21 cellular contexts compared by ENCODE assay signal in genomic region chr1:93716163-93716562, GRCh38. TPM values are rescaled to one million over a fixed set of nuclear protein-coding genes. Genes with fewer than 3 reads are reported as not detected.
DNase-seq lines count a peak whose midpoint lies in the region; ATAC-seq and TF ChIP-seq lines count a peak whose summit lies in the region.
"Had no signal": no experiment of that assay in that cellular context is flagged by ENCODE, and none has a peak within 500 bp of the region (broad histone marks: within the 10 kb centered on the region; RNA-seq: fewer than 3 reads in every experiment).

No MANE protein-coding gene starts in this region.

- ATAC-seq in activated CD8-positive, alpha-beta memory T cell treated with anti-CD3 and anti-CD28 coated beads, Interleukin-2, amount 10 ng/mL, durations not matched to agents 7 days and 5 days, result no peak
- ATAC-seq in GM21423 (IDR thresholded peaks at IDR 0.05; ENCODE audit: unreplicated experiment), result peak; percentile 24
- no peak for ATAC-seq in HG02798 (IDR thresholded peaks at IDR 0.05; ENCODE audit: poor library complexity, unreplicated experiment)

- H3F3A ChIP-seq in smooth muscle cell (ENCODE audit: low read depth), result peaks cover 11% of the 10 kb centered on the region

- peaks cover 19% of the 10 kb centered on the region for H3K36me3 Mint-ChIP-seq in activated CD8-positive, alpha-beta memory T cell treated with anti-CD3 and anti-CD28 coated beads, Interleukin-2, amount 10 ng/mL, durations not matched to agents 7 days and 5 days

- H3K4me1 ChIP-seq in OCI-LY3 (ENCODE audit: low read length), result peaks cover 34% of the 10 kb centered on the region
- H3K4me1 ChIP-seq in smooth muscle cell (ENCODE audit: low read depth), result peaks cover 17% of the 10 kb centered on the region
- H3K4me1 ChIP-seq: breast epithelium, Peyer's patch had no signal

- H3K9me3 ChIP-seq in OCI-LY3 (ENCODE audit: insufficient read depth, low read length) (no peaks in the 10 kb centered on the region), smooth muscle cell (replicated peaks; ENCODE audit: low read depth) (no peaks in the 10 kb centered on the region)
- H3K9me3 ChIP-seq: adrenal gland, breast epithelium, Peyer's patch, thyroid gland had no signal

- WGBS in smooth muscle cell (ENCODE audit: low lambda C conversion rate), result 88% methylated on average over 1 of the region's 1 CpG

- H2AFZ ChIP-seq in OCI-LY3 (ENCODE audit: low read depth, low read length) (no peak overlapping the region), smooth muscle cell (ENCODE audit: low read depth) (no peak overlapping the region)

- H3K4me1 Mint-ChIP-seq in activated CD8-positive, alpha-beta memory T cell treated with anti-CD3 and anti-CD28 coated beads, Interleukin-2, amount 10 ng/mL, durations not matched to agents 7 days and 5 days, result peaks cover 59% of the 10 kb centered on the region

- peak overlapping the region; percentile 24 for H3K27ac Mint-ChIP-seq in activated CD8-positive, alpha-beta memory T cell treated with anti-CD3 and anti-CD28 coated beads, Interleukin-2, amount 10 ng/mL, durations not matched to agents 7 days and 5 days
- H3K27ac Mint-ChIP-seq: T-helper 17 cell had no signal

- CTCF ChIA-PET in activated CD8-positive, alpha-beta memory T cell treated with anti-CD3 and anti-CD28 coated beads, Interleukin-2, amount 10 ng/mL, durations not matched to agents 7 days and 5 days (lab: Charles Lee), result interaction anchor here (1.3 to 2.1 kb wide), 4 partner anchors 35 to 128 kb away, joined by 5 to 6 read pairs (median 6); partner anchors contain the start of gene BCAR3

- TF ChIP-seq CTCF in OCI-LY3 (IDR thresholded peaks at IDR 0.05; ENCODE audit: low read depth, low read length), result no peak
- TF ChIP-seq CTCF in smooth muscle cell (IDR thresholded peaks at IDR 0.05; ENCODE audit: borderline replicate concordance, insufficient read depth, poor library complexity, severe bottlenecking), result no peak

- no peak overlapping the region for H3K4me3 Mint-ChIP-seq in activated CD8-positive, alpha-beta memory T cell treated with anti-CD3 and anti-CD28 coated beads, Interleukin-2, amount 10 ng/mL, durations not matched to agents 7 days and 5 days

- H3K36me3 ChIP-seq in OCI-LY3 (replicated peaks; ENCODE audit: low read depth, low read length) (no peaks in the 10 kb centered on the region), smooth muscle cell (ENCODE audit: low read depth) (no peaks in the 10 kb centered on the region)
- H3K36me3 ChIP-seq: adrenal gland, breast epithelium, Peyer's patch, thyroid gland had no signal

- H3K4me2 ChIP-seq in OCI-LY3 (ENCODE audit: low read length), result peak overlapping the region; percentile 71
- peak overlapping the region; percentile 68 for H3K4me2 ChIP-seq in smooth muscle cell

- H3K27me3 ChIP-seq in OCI-LY3 (ENCODE audit: low read depth, low read length), result no peaks in the 10 kb centered on the region
- no peaks in the 10 kb centered on the region for H3K27me3 ChIP-seq in smooth muscle cell (ENCODE audit: low read depth)
- H3K27me3 ChIP-seq: adrenal gland, breast epithelium, Peyer's patch, thyroid gland had no signal

- H3K4me3 ChIP-seq in OCI-LY3 (ENCODE audit: low read length) (peak overlapping the region; percentile 46; the same call in 1 of the 2 replicates), smooth muscle cell (no peak overlapping the region)
- H3K4me3 ChIP-seq: adrenal gland, breast epithelium, Peyer's patch, thyroid gland had no signal

- H3K27ac ChIP-seq in OCI-LY3 (ENCODE audit: low read length) (peak overlapping the region; percentile 53), smooth muscle cell (ENCODE audit: low read depth) (peak overlapping the region; percentile 65)
- H3K27ac ChIP-seq: breast epithelium, thyroid gland had no signal

- no peaks in the 10 kb centered on the region for H4K20me1 ChIP-seq in OCI-LY3 (ENCODE audit: insufficient read depth, low read length)
- no peaks in the 10 kb centered on the region for H4K20me1 ChIP-seq in smooth muscle cell (ENCODE audit: low read depth)

- DNase-seq in activated CD8-positive, alpha-beta memory T cell treated with anti-CD3 and anti-CD28 coated beads, Interleukin-2, amount 10 ng/mL, durations not matched to agents 7 days and 5 days, result no peak
- no peak for DNase-seq in activated CD8-positive, alpha-beta memory T cell treated with anti-CD3 and anti-CD28 coated beads, Interleukin-2, amount 50 U/mL, for 48 hours
- no peak for DNase-seq in smooth muscle cell (lab: John Stamatoyannopoulos, UW; ENCODE audit: unreplicated experiment)
- DNase-seq in EL, result no peak
- no peak for DNase-seq in globus pallidus (ENCODE audit: low spot score)
- DNase-seq: AML-193; cortex of kidney; glutamatergic neuron; NCI-H2081 treated with DMSO at 0.1 percent for 48 hours; NK-92 treated with Interleukin-12 subunit alpha and Interleukin-12 subunit beta, amount 100 ng/mL, for 24 hours; nucleus accumbens; Peyer's patch; stimulated activated CD4-positive, alpha-beta T cell treated with anti-CD3 and anti-CD28 coated beads, Interleukin-4, amount 100 ng/mL, for 1 hour; stimulated activated naive CD4-positive, alpha-beta T cell treated with Interleukin-2 at 50 U/mL for 16 hours; T-helper 17 cell; thyroid gland had no signal

- H3K27me3 Mint-ChIP-seq in activated CD8-positive, alpha-beta memory T cell treated with anti-CD3 and anti-CD28 coated beads, Interleukin-2, amount 10 ng/mL, durations not matched to agents 7 days and 5 days, result peaks cover 6% of the 10 kb centered on the region
- H3K27me3 Mint-ChIP-seq: T-helper 17 cell had no signal

- H3K79me2 ChIP-seq in OCI-LY3 (ENCODE audit: low read length) (no peaks in the 10 kb centered on the region), smooth muscle cell (ENCODE audit: low read depth) (no peaks in the 10 kb centered on the region)

- no peak overlapping the region for H3K9ac ChIP-seq in OCI-LY3 (ENCODE audit: low read length)
- H3K9ac ChIP-seq in smooth muscle cell (ENCODE audit: low read depth), result no peak overlapping the region

- peaks cover 11% of the 10 kb centered on the region for H3K9me3 Mint-ChIP-seq in activated CD8-positive, alpha-beta memory T cell treated with anti-CD3 and anti-CD28 coated beads, Interleukin-2, amount 10 ng/mL, durations not matched to agents 7 days and 5 days (ENCODE audit: low read depth)

RNA-seq across cellular contexts. Expression of gene BCAR3, which starts 34.5 kb away (rescaled TPM):
- total RNA-seq in activated CD8-positive, alpha-beta memory T cell treated with anti-CD3 and anti-CD28 coated beads, Interleukin-2, amount 10 ng/mL, durations not matched to agents 7 days and 5 days, result 1 to 10 TPM in 1 of 2 experiments, under 1 TPM in 1; 0.96 to 1.3 TPM
- 24.9 and 25.6 TPM in 2 replicates for total RNA-seq in smooth muscle cell
- polyA plus RNA-seq in smooth muscle cell, result 21.4 and 26.7 TPM in 2 replicates

Comparison
In these comparisons a context has a peak if more than half of its experiments do, and no peak if none do; other contexts are left out.
1. RNA of gene BCAR3, which starts 34.5 kb away (total RNA-seq): 24.9 to 25.6 TPM in smooth muscle cell; 0.96 to 1.3 TPM in activated CD8-positive, alpha-beta memory T cell treated with anti-CD3 and anti-CD28 coated beads, Interleukin-2, amount 10 ng/mL, durations not matched to agents 7 days and 5 days; every median in the first group is over 10 times any median in the second.